15 cellular contexts compared by ENCODE assay signal in genomic region chr1:163820748-163821147, GRCh38.
A peak's percentile ranks its signal among the peaks of the same experiment; 100 is the strongest.
DNase-seq lines count a peak whose midpoint lies in the region; ATAC-seq and TF ChIP-seq lines count a peak whose summit lies in the region.
"Had no signal": no experiment of that assay in that cellular context is flagged by ENCODE, and none has a peak within 500 bp of the region (broad histone marks: within the 10 kb centered on the region; RNA-seq: fewer than 3 reads in every experiment).

No MANE protein-coding gene starts in this region.

- H3K36me3 ChIP-seq in breast epithelium = no peaks in the 10 kb centered on the region
- H3K36me3 ChIP-seq in upper lobe of right lung = no peaks in the 10 kb centered on the region
- H3K36me3 ChIP-seq: HAP-1, left lung, upper lobe of left lung had no signal

- DNase-seq in MCF 10A (ENCODE audit: unreplicated experiment) = peak; percentile 25
- no peak for DNase-seq in breast epithelium (ENCODE audit: low spot score in 2 of 2)
- DNase-seq in RKO (ENCODE audit: low spot score) = peak; percentile 29
- DNase-seq in fibroblast of mammary gland (ENCODE audit: low read depth) = peak; percentile 42
- DNase-seq in upper lobe of right lung = no peak
- no peak for DNase-seq in stimulated activated naive CD4-positive, alpha-beta T cell treated with Interleukin-2 at 50 U/mL for 16 hours (lab: John Stamatoyannopoulos, UW)
- DNase-seq in activated CD4-positive, alpha-beta T cell treated with anti-CD3 and anti-CD28 coated beads, Interleukin-2, amount 50 U/mL, for 4 hours = no peak
- DNase-seq: activated naive CD4-positive, alpha-beta T cell treated with anti-CD3 and anti-CD28 coated beads, Interleukin-2, amount 50 U/mL, for 16 hours; left lung; NCI-H187; stimulated activated CD4-positive, alpha-beta T cell treated with anti-CD3 and anti-CD28 coated beads, Interleukin-15, amount 100 ng/mL, for 24 hours; upper lobe of left lung had no signal

- peaks cover 8% of the 10 kb centered on the region for H3K4me1 Mint-ChIP-seq in MCF 10A (ENCODE audit: insufficient read depth, unreplicated experiment)
- H3K4me1 Mint-ChIP-seq: B cell had no signal

- no peak overlapping the region for H3K4me3 Mint-ChIP-seq in MCF 10A (ENCODE audit: unreplicated experiment)
- H3K4me3 Mint-ChIP-seq: B cell had no signal

- CTCF ChIA-PET in MCF 10A (lab: Yijun Ruan, JAX) = interaction anchor here (0.6 to 1.8 kb wide), 15 partner anchors 9 to 1261 kb away, joined by 3 to 18 read pairs (median 4); no protein-coding TSS in a partner anchor

- TF ChIP-seq POLR2A in breast epithelium (IDR thresholded peaks at IDR 0.05) = no peak

- TF ChIP-seq CTCF in MCF 10A (IDR thresholded peaks at IDR 0.05; ENCODE audit: unreplicated experiment) = peak; percentile 41
- no peak for TF ChIP-seq CTCF in breast epithelium (IDR thresholded peaks at IDR 0.05)
- peak; percentile 30 for TF ChIP-seq CTCF in fibroblast of mammary gland (conservative IDR thresholded peaks at IDR 0.05; ENCODE audit: control insufficient read depth, insufficient read depth, low read depth, low read length)
- peak; percentile 20 for TF ChIP-seq CTCF in upper lobe of right lung (IDR thresholded peaks at IDR 0.05)

- H3K4me1 ChIP-seq in breast epithelium (no peaks in the 10 kb centered on the region), upper lobe of right lung (no peaks in the 10 kb centered on the region)
- H3K4me1 ChIP-seq: HAP-1, left lung, upper lobe of left lung had no signal

- H3K27me3 Mint-ChIP-seq in MCF 10A (ENCODE audit: insufficient read depth, unreplicated experiment) = no peaks in the 10 kb centered on the region
- H3K27me3 Mint-ChIP-seq: B cell had no signal

- no peak overlapping the region for H3K4me3 ChIP-seq in breast epithelium
- H3K4me3 ChIP-seq in fibroblast of mammary gland (ENCODE audit: control insufficient read depth, low read depth, low read length) = no peak overlapping the region
- no peak overlapping the region for H3K4me3 ChIP-seq in upper lobe of right lung
- H3K4me3 ChIP-seq: HAP-1, left lung, upper lobe of left lung had no signal

- intact Hi-C loops in MCF 10A (cut with micrococcal nuclease) (loop anchor here (1.0 to 10.0 kb wide), 4 partner anchors 264 to 1253 kb away; no protein-coding TSS in a partner anchor), breast epithelium (cut with DNase I; ENCODE audit: low total_unique reads) (no loop called here), upper lobe of right lung (cut with DNase I) (no loop called here)

- H3K27ac ChIP-seq in breast epithelium (no peak overlapping the region), upper lobe of right lung (no peak overlapping the region)
- H3K27ac ChIP-seq: left lung, upper lobe of left lung had no signal

- ATAC-seq in upper lobe of right lung (no peak), GM19324 (IDR thresholded peaks at IDR 0.05; ENCODE audit: low FRiP score, unreplicated experiment) (no peak)
- ATAC-seq: left lung had no signal

- POLR2A ChIA-PET in MCF 10A (lab: Yijun Ruan, JAX) = interaction anchor here (0.7 to 0.9 kb wide), 2 partner anchors 23 to 435 kb away, joined by 4 read pairs; no protein-coding TSS in a partner anchor

- H3K27me3 ChIP-seq in breast epithelium = no peaks in the 10 kb centered on the region
- H3K27me3 ChIP-seq in upper lobe of right lung = no peaks in the 10 kb centered on the region
- H3K27me3 ChIP-seq: left lung, upper lobe of left lung had no signal

- H3K9me3 ChIP-seq in breast epithelium (no peaks in the 10 kb centered on the region), upper lobe of right lung (no peaks in the 10 kb centered on the region)
- H3K9me3 ChIP-seq: HAP-1, left lung, upper lobe of left lung had no signal

- no peak overlapping the region for H3K27ac Mint-ChIP-seq in MCF 10A (ENCODE audit: low read depth, unreplicated experiment)
- H3K27ac Mint-ChIP-seq: B cell had no signal

- BruUV-seq in MCF 10A (replicated peaks; lab: Mats Ljungman, UMichigan) = no TSS peak

- no peaks in the 10 kb centered on the region for H3K36me3 Mint-ChIP-seq in MCF 10A (ENCODE audit: insufficient read depth, unreplicated experiment)

- H3K9me3 Mint-ChIP-seq in MCF 10A (ENCODE audit: unreplicated experiment) = no peaks in the 10 kb centered on the region

Comparison
In these comparisons a context has a peak if more than half of its experiments do, and no peak if none do; other contexts are left out.
1. DNase-seq: peak in MCF 10A (single experiment), RKO (single experiment) and fibroblast of mammary gland (single experiment); none in breast epithelium (0 of 2), upper lobe of right lung (single experiment), stimulated activated naive CD4-positive, alpha-beta T cell treated with Interleukin-2 at 50 U/mL for 16 hours (single experiment) and activated CD4-positive, alpha-beta T cell treated with anti-CD3 and anti-CD28 coated beads, Interleukin-2, amount 50 U/mL, for 4 hours (0 of 2).
2. CTCF ChIP-seq: peak in MCF 10A (single experiment), fibroblast of mammary gland (single experiment) and upper lobe of right lung (single experiment); none in breast epithelium (0 of 3).